1 cellular context compared by ENCODE assay signal in the genomic region with DNA sequence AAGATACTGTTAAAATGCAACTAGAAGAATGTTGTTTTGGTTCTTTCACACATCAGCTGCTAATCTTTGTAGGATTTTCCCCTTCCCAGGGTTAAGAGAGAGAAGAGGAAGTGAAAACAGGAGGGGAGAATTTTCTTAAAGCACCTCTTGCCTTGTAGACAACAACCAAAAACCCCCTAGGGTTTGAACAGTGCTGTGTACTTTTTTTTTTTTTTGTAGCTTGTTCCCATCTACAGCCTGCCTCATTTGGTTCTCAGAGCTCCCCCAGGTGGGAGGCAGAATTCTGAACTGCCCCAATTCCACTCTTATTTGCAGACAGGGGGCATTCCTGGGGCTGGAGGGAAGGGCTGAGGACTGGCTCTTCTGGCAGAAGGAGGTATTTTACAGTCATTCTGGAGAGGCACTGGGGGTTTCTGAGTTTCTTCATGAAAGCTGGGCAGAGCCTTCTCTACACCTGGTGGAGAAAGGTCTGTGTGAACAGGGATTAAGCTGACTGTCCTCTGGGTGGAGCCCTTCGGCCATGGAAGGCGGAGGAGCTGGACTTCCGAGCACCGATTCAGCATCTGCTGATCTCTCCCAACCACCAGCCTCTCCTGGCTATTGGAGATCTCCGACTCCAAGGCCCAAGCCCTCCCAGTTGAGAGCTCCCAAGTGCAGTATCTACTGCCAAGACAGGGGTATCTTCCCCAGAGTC.
TF ChIP-seq lines count a peak whose summit lies in the region.

No MANE protein-coding gene starts in this region.

TF ChIP-seq in HEK293, 187 proteins besides CTCF, POLR2A, EP300 and RAD21 (continued from another document):
- TF ChIP-seq PRDM2 (tag by site-specific recombination; IDR thresholded peaks at IDR 0.05; ENCODE audit: borderline replicate concordance) (no peak), ZBTB21 (tag by site-specific recombination; IDR thresholded peaks at IDR 0.05) (no peak), KLF10 (tag by site-specific recombination; IDR thresholded peaks at IDR 0.05) (no peak), ZBTB17 (tag by site-specific recombination; IDR thresholded peaks at IDR 0.05) (peak; percentile 94), MYNN (tag by site-specific recombination; IDR thresholded peaks at IDR 0.05; ENCODE audit: borderline replicate concordance) (no peak)
